In genomic region chr1:161192476-161193465, GRCh38 we compare ENCODE assay signal across 8 cellular contexts. TPM values are rescaled to one million over a fixed set of nuclear protein-coding genes. Genes with fewer than 3 reads are reported as not detected.
DNase-seq lines count a peak whose midpoint lies in the region; ATAC-seq, FAIRE-seq and TF ChIP-seq lines count a peak whose summit lies in the region.

No MANE protein-coding gene starts in this region.

- H3K36me3 ChIP-seq in bronchial epithelial cell (ENCODE audit: control insufficient read depth, insufficient read depth, low read length), result no peaks in the 10 kb centered on the region

- H3K27ac Mint-ChIP-seq in WTC11, result peak overlapping the region; percentile 47

- H3K4me1 Mint-ChIP-seq in WTC11, result peaks cover 24% of the 10 kb centered on the region

- H3K27me3 ChIP-seq in bronchial epithelial cell (ENCODE audit: control insufficient read depth, insufficient read depth, low read length) (no peaks in the 10 kb centered on the region), layer of hippocampus (ENCODE audit: control insufficient read depth, insufficient read depth, low read length) (no peaks in the 10 kb centered on the region)

- H3K4me3 ChIP-seq in bronchial epithelial cell (ENCODE audit: low read depth, low read length), result no peak overlapping the region

- ATAC-seq in HG03045 (IDR thresholded peaks at IDR 0.05; ENCODE audit: unreplicated experiment) (peak; percentile 52), WTC11 (peak; percentile 72)

- 0 out of 2 replicates have a peak, but pooled peaks cover 3% of the 10 kb centered on the region for H3K36me3 Mint-ChIP-seq in WTC11

- H3K27ac ChIP-seq in layer of hippocampus (ENCODE audit: low read depth, low read length), result peak overlapping the region; percentile 89

- peak; percentile 78 for DNase-seq in GM10266 (ENCODE audit: extremely low spot score)
- peak; percentile 69 for DNase-seq in NCI-H2227 treated with DMSO at 0.1 percent for 48 hours (lab: John Stamatoyannopoulos, UW)
- peak; percentile 68 for DNase-seq in WTC11 (ENCODE audit: low spot score)
- DNase-seq in bronchial epithelial cell (ENCODE audit: low read depth), result peak; percentile 51
- peak; percentile 56 for DNase-seq in stimulated activated CD4-positive, alpha-beta T cell treated with anti-CD3 and anti-CD28 coated beads, Interleukin-4, amount 100 ng/mL, for 1 hour
- DNase-seq in GF-D8 (lab: John Stamatoyannopoulos, UW), result no peak

- POLR2A ChIA-PET in WTC11 (lab: Charles Lee), result interaction anchor here (1.1 kb wide), 1 partner anchor 10 kb away, joined by 3 read pairs; no protein-coding TSS in a partner anchor

- H3K9me3 Mint-ChIP-seq in WTC11, result no peaks in the 10 kb centered on the region

- H3K27me3 Mint-ChIP-seq in WTC11 (ENCODE audit: low read depth), result no peaks in the 10 kb centered on the region

- peak; percentile 96 for TF ChIP-seq CTCF in GM10266 (IDR thresholded peaks at IDR 0.05; ENCODE audit: control insufficient read depth, insufficient read depth, low read depth, missing control alignments)
- peak; percentile 71 for TF ChIP-seq CTCF in WTC11 (IDR thresholded peaks at IDR 0.05)
- peak; percentile 96 for TF ChIP-seq CTCF in bronchial epithelial cell (IDR thresholded peaks at IDR 0.05; ENCODE audit: insufficient read depth, low read length, severe bottlenecking)

- CTCF ChIA-PET in WTC11 (lab: Charles Lee), result interaction anchor here (0.5 to 3.2 kb wide), 12 partner anchors 8 to 197 kb away, joined by 3 to 22 read pairs (median 4); partner anchors contain the start of genes B4GALT3, NDUFS2, PPOX and TOMM40L

- FAIRE-seq in bronchial epithelial cell (lab: Jason Lieb, UNC), result no peak

- no peak overlapping the region for H3K4me3 Mint-ChIP-seq in WTC11

TF ChIP-seq in WTC11, 78 proteins besides CTCF, POLR2A, EP300 and RAD21:
- TF ChIP-seq SP1 (CRISPR knock-in tag; conservative IDR thresholded peaks at IDR 0.05) (no peak), RELA (CRISPR knock-in tag; IDR thresholded peaks at IDR 0.05; ENCODE audit: borderline replicate concordance) (no peak)

RNA-seq across cellular contexts. Expression of gene ADAMTS4, which starts 6.1 kb away (rescaled TPM):
- total RNA-seq in WTC11 (2021) (9.1 to 11.2 TPM (median 10.0 TPM) in 3 replicates), bronchial epithelial cell (under 0.01 TPM in 1 of 2 replicates, not detected in the other)

RNA-seq across cellular contexts. Expression of gene NDUFS2, which starts 9.4 kb away (rescaled TPM):
- total RNA-seq in WTC11 (2021) (105 to 108 TPM (median 105 TPM) in 3 replicates), bronchial epithelial cell (131 and 132 TPM in 2 replicates)

RNA-seq across cellular contexts. Expression of gene B4GALT3, which starts 15.5 kb away (rescaled TPM):
- total RNA-seq in WTC11 (2021), result 40.1 to 44.8 TPM (median 40.7 TPM) in 3 replicates
- total RNA-seq in bronchial epithelial cell, result 11.5 and 12.9 TPM in 2 replicates

RNA-seq across cellular contexts. Expression of gene FCER1G, which starts 22.3 kb away (rescaled TPM):
- total RNA-seq in WTC11 (2021) (0.48 to 1.0 TPM (median 0.85 TPM) in 3 replicates), bronchial epithelial cell (0.26 TPM in 2 replicates)

RNA-seq across cellular contexts. Expression of gene PPOX, which starts 26.5 kb away (rescaled TPM):
- 39.8 to 44.8 TPM (median 43.4 TPM) in 3 replicates for total RNA-seq in WTC11 (2021)
- 10.0 and 11.0 TPM in 2 replicates for total RNA-seq in bronchial epithelial cell

Comparison
In these comparisons a context has a peak if more than half of its experiments do, and no peak if none do; other contexts are left out.
1. RNA of gene ADAMTS4, which starts 6.1 kb away (total RNA-seq): 9.1 to 11.2 TPM in WTC11; under 0.01 TPM in bronchial epithelial cell; every median in the first group is over 10 times any median in the second.
2. Peak in every context shown above with its lines, with median percentiles within 50 percentile points of each other: CTCF ChIP-seq.